ENCODE assay signal across 1 cellular context in the genomic region with DNA sequence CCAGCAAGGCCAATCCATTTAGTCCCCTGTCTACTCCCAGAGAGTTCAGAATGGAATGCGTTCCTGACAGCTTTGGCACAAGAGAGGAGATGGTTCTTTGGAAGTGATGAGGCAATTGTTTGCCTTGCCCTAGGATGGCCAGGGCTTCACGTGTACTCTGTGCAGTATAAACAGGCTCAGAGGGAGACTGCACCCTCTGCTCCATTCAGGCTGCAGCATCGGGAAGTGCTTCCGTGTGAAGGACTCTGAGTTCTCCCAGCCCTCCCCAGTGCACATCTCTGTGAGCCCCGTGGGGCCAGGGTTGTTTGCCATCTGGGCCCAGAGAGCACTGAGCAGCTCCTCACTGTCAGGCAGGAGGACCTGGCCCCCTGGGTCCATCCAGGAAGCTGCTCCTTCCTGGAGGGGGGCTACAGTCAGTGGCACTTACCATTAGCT.
TF ChIP-seq lines count a peak whose summit lies in the region.

No MANE protein-coding gene starts in this region.

TF ChIP-seq in HepG2, 621 proteins besides CTCF, POLR2A, EP300 and RAD21 (continued from another document and continues in another):
- TF ChIP-seq ZMYM3 (CRISPR knock-in tag; IDR thresholded peaks at IDR 0.05) (peak; percentile 93), ZFYVE20 (CRISPR knock-in tag; IDR thresholded peaks at IDR 0.05; ENCODE audit: borderline replicate concordance, low read depth) (no peak), HOXA9 (CRISPR knock-in tag; IDR thresholded peaks at IDR 0.05; ENCODE audit: borderline replicate concordance) (no peak), SCMH1 (CRISPR knock-in tag; IDR thresholded peaks at IDR 0.05; ENCODE audit: borderline replicate concordance) (no peak), ZNF550 (CRISPR knock-in tag; IDR thresholded peaks at IDR 0.05; ENCODE audit: borderline replicate concordance) (no peak), NONO (IDR thresholded peaks at IDR 0.05) (no peak), NONO (CRISPR knock-in tag; conservative IDR thresholded peaks at IDR 0.05) (peak; percentile 75; the same call in 1 of the 2 replicates), ZNF615 (CRISPR knock-in tag; IDR thresholded peaks at IDR 0.05; ENCODE audit: borderline replicate concordance) (no peak), ZNF841 (CRISPR knock-in tag; IDR thresholded peaks at IDR 0.05; ENCODE audit: borderline replicate concordance) (no peak), JDP2 (CRISPR knock-in tag; IDR thresholded peaks at IDR 0.05; ENCODE audit: borderline replicate concordance) (no peak), EEA1 (CRISPR knock-in tag; IDR thresholded peaks at IDR 0.05; ENCODE audit: borderline replicate concordance) (no peak), MIER3 (CRISPR knock-in tag; IDR thresholded peaks at IDR 0.05; ENCODE audit: borderline replicate concordance) (peak; percentile 94; the same call in 1 of the 2 replicates), ZSCAN22 (CRISPR knock-in tag; IDR thresholded peaks at IDR 0.05) (no peak), STAG1 (CRISPR knock-in tag; IDR thresholded peaks at IDR 0.05) (peak; percentile 32; the same call in 1 of the 2 replicates), ZNF3 (CRISPR knock-in tag; IDR thresholded peaks at IDR 0.05) (0 out of 2 replicates have a peak, but pooled peaks have one; percentile 30), TCF7 (IDR thresholded peaks at IDR 0.05; ENCODE audit: low read depth) (peak; percentile 69), ZNF749 (CRISPR knock-in tag; IDR thresholded peaks at IDR 0.05; ENCODE audit: borderline replicate concordance) (no peak), ZNF670 (CRISPR knock-in tag; IDR thresholded peaks at IDR 0.05; ENCODE audit: borderline replicate concordance) (0 out of 2 replicates have a peak, but pooled peaks have one; percentile 80), ZNF605 (CRISPR knock-in tag; IDR thresholded peaks at IDR 0.05) (peak; percentile 65; the same call in 1 of the 2 replicates), SNAPC2 (CRISPR knock-in tag; IDR thresholded peaks at IDR 0.05) (0 out of 2 replicates have a peak, but pooled peaks have one; percentile 47), ZNF121 (CRISPR knock-in tag; IDR thresholded peaks at IDR 0.05) (no peak), AKAP8 (CRISPR knock-in tag; IDR thresholded peaks at IDR 0.05) (0 out of 2 replicates have a peak, but pooled peaks have one; percentile 46), NR2F2 (IDR thresholded peaks at IDR 0.05; ENCODE audit: borderline replicate concordance, low read depth) (peak; percentile 26; the same call in 1 of the 2 replicates), TBX2 (CRISPR knock-in tag; IDR thresholded peaks at IDR 0.05; ENCODE audit: borderline replicate concordance) (peak; percentile 93), PCBP1 (IDR thresholded peaks at IDR 0.05; ENCODE audit: borderline replicate concordance, low read depth, low read length) (no peak), HNF4G (IDR thresholded peaks at IDR 0.05; ENCODE audit: borderline replicate concordance, low read depth, low read length) (no peak; the same call in 1 of the 2 replicates), HNF4G (CRISPR knock-in tag; IDR thresholded peaks at IDR 0.05; ENCODE audit: borderline replicate concordance, low read depth) (peak; percentile 54; the same call in 1 of the 2 replicates)
- TF ChIP-seq, protein P1, sequence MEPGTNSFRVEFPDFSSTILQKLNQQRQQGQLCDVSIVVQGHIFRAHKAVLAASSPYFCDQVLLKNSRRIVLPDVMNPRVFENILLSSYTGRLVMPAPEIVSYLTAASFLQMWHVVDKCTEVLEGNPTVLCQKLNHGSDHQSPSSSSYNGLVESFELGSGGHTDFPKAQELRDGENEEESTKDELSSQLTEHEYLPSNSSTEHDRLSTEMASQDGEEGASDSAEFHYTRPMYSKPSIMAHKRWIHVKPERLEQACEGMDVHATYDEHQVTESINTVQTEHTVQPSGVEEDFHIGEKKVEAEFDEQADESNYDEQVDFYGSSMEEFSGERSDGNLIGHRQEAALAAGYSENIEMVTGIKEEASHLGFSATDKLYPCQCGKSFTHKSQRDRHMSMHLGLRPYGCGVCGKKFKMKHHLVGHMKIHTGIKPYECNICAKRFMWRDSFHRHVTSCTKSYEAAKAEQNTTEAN (CRISPR knock-in tag; conservative IDR thresholded peaks at IDR 0.05) = peak; percentile 72
- TF ChIP-seq, protein P2, sequence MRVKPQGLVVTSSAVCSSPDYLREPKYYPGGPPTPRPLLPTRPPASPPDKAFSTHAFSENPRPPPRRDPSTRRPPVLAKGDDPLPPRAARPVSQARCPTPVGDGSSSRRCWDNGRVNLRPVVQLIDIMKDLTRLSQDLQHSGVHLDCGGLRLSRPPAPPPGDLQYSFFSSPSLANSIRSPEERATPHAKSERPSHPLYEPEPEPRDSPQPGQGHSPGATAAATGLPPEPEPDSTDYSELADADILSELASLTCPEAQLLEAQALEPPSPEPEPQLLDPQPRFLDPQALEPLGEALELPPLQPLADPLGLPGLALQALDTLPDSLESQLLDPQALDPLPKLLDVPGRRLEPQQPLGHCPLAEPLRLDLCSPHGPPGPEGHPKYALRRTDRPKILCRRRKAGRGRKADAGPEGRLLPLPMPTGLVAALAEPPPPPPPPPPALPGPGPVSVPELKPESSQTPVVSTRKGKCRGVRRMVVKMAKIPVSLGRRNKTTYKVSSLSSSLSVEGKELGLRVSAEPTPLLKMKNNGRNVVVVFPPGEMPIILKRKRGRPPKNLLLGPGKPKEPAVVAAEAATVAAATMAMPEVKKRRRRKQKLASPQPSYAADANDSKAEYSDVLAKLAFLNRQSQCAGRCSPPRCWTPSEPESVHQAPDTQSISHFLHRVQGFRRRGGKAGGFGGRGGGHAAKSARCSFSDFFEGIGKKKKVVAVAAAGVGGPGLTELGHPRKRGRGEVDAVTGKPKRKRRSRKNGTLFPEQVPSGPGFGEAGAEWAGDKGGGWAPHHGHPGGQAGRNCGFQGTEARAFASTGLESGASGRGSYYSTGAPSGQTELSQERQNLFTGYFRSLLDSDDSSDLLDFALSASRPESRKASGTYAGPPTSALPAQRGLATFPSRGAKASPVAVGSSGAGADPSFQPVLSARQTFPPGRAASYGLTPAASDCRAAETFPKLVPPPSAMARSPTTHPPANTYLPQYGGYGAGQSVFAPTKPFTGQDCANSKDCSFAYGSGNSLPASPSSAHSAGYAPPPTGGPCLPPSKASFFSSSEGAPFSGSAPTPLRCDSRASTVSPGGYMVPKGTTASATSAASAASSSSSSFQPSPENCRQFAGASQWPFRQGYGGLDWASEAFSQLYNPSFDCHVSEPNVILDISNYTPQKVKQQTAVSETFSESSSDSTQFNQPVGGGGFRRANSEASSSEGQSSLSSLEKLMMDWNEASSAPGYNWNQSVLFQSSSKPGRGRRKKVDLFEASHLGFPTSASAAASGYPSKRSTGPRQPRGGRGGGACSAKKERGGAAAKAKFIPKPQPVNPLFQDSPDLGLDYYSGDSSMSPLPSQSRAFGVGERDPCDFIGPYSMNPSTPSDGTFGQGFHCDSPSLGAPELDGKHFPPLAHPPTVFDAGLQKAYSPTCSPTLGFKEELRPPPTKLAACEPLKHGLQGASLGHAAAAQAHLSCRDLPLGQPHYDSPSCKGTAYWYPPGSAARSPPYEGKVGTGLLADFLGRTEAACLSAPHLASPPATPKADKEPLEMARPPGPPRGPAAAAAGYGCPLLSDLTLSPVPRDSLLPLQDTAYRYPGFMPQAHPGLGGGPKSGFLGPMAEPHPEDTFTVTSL (CRISPR knock-in tag; IDR thresholded peaks at IDR 0.05; ENCODE audit: borderline replicate concordance) = peak; percentile 92
- TF ChIP-seq, protein P3, sequence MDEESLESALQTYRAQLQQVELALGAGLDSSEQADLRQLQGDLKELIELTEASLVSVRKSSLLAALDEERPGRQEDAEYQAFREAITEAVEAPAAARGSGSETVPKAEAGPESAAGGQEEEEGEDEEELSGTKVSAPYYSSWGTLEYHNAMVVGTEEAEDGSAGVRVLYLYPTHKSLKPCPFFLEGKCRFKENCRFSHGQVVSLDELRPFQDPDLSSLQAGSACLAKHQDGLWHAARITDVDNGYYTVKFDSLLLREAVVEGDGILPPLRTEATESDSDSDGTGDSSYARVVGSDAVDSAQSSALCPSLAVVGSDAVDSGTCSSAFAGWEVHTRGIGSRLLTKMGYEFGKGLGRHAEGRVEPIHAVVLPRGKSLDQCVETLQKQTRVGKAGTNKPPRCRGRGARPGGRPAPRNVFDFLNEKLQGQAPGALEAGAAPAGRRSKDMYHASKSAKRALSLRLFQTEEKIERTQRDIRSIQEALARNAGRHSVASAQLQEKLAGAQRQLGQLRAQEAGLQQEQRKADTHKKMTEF (CRISPR knock-in tag; IDR thresholded peaks at IDR 0.05) = peak; percentile 73
- TF ChIP-seq, protein P4, sequence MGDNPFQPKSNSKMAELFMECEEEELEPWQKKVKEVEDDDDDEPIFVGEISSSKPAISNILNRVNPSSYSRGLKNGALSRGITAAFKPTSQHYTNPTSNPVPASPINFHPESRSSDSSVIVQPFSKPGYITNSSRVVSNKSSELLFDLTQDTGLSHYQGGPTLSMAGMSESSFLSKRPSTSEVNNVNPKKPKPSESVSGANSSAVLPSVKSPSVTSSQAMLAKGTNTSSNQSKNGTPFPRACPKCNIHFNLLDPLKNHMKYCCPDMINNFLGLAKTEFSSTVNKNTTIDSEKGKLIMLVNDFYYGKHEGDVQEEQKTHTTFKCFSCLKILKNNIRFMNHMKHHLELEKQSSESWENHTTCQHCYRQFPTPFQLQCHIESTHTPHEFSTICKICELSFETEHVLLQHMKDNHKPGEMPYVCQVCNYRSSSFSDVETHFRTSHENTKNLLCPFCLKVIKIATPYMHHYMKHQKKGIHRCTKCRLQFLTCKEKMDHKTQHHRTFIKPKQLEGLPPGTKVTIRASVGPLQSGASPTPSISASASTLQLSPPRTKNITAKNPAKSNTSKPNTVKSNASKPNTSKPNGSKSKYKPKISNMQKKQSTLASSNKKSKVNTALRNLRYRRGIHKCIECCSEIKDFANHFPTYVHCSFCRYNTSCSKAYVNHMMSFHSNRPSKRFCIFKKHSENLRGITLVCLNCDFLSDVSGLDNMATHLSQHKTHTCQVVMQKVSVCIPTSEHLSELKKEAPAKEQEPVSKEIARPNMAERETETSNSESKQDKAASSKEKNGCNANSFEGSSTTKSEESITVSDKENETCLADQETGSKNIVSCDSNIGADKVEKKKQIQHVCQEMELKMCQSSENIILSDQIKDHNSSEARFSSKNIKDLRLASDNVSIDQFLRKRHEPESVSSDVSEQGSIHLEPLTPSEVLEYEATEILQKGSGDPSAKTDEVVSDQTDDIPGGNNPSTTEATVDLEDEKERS (CRISPR knock-in tag; IDR thresholded peaks at IDR 0.05) = peak; percentile 71; the same call in 1 of the 2 replicates
- TF ChIP-seq, protein P5, sequence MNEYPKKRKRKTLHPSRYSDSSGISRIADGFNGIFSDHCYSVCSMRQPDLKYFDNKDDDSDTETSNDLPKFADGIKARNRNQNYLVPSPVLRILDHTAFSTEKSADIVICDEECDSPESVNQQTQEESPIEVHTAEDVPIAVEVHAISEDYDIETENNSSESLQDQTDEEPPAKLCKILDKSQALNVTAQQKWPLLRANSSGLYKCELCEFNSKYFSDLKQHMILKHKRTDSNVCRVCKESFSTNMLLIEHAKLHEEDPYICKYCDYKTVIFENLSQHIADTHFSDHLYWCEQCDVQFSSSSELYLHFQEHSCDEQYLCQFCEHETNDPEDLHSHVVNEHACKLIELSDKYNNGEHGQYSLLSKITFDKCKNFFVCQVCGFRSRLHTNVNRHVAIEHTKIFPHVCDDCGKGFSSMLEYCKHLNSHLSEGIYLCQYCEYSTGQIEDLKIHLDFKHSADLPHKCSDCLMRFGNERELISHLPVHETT (CRISPR knock-in tag; conservative IDR thresholded peaks at IDR 0.05) = no peak
- TF ChIP-seq, protein P6, sequence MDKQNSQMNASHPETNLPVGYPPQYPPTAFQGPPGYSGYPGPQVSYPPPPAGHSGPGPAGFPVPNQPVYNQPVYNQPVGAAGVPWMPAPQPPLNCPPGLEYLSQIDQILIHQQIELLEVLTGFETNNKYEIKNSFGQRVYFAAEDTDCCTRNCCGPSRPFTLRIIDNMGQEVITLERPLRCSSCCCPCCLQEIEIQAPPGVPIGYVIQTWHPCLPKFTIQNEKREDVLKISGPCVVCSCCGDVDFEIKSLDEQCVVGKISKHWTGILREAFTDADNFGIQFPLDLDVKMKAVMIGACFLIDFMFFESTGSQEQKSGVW (CRISPR knock-in tag; IDR thresholded peaks at IDR 0.05; ENCODE audit: borderline replicate concordance) = no peak
